Comparison of ENCODE assay signal across 22 cellular contexts in the genomic region with DNA sequence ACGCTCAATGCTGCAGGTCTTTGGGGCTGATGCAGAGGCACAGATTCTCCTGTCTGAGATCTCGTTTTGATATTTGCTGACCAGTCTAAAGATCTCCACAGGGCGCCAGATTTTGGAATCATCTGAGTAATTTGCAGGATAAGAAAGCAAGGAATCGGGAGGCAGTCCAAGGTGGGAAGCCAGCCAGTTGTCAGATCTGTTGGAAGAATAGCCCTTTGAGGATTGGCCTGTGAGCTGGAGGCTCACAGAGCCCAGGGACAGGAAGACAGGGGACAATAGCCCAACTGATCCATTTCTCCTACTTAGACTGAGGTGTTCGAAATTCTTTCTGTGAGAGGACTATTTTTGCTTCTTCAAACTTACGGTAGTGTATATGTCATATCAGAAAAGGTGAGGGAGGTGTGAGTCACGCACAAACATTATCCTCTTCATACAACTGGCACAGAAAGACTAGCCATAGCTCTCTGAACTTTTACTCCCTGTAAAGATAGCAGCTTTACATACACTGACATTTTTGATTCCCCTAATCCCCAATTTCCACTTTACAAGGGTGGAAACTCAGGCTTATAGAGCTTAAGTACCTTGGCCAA. TPM values are rescaled to one million over a fixed set of nuclear protein-coding genes. Genes with fewer than 3 reads are reported as not detected.
A peak's percentile ranks its signal among the peaks of the same experiment; 100 is the strongest.
DNase-seq lines count a peak whose midpoint lies in the region; ATAC-seq and TF ChIP-seq lines count a peak whose summit lies in the region.
"Had no signal": no experiment of that assay in that cellular context is flagged by ENCODE, and none has a peak within 500 bp of the region (broad histone marks: within the 10 kb centered on the region; RNA-seq: fewer than 3 reads in every experiment).

No MANE protein-coding gene starts in this region.

- peak; percentile 11 to 14 for DNase-seq in heart right ventricle
- no peak for DNase-seq in Right ventricle myocardium superior
- no peak for DNase-seq in HPDE6-E6E7 (ENCODE audit: extremely low spot score)
- no peak for DNase-seq in ACHN
- no peak for DNase-seq in GM10266 (ENCODE audit: extremely low spot score)
- DNase-seq: activated CD8-positive, alpha-beta memory T cell treated with anti-CD3 and anti-CD28 coated beads, Interleukin-2, amount 10 ng/mL, durations not matched to agents 7 days and 5 days; BE2C; central memory CD4-positive, alpha-beta T cell; effector memory CD8-positive, alpha-beta T cell; NCI-H1694 treated with DMSO at 0.1 percent for 48 hours; SHP77; stimulated activated CD4-positive, alpha-beta T cell treated with anti-CD3 and anti-CD28 coated beads, Interleukin-4, amount 100 ng/mL, for 4 hours; stimulated activated CD8-positive, alpha-beta memory T cell treated with anti-CD3 and anti-CD28 coated beads, Interleukin-4, amount 100 ng/mL, for 48 hours; T-helper 2 cell; transverse colon had no signal

- H3K4me3 ChIP-seq in heart right ventricle = no peak overlapping the region
- H3K4me3 ChIP-seq: hepatocyte, transverse colon had no signal

- in situ Hi-C loops in ACHN (cut with HindIII; ENCODE audit: low pct_ligation_motif_present, low pct_unique_long_range_greater_than_20kb, low sequenced_read_pairs) = no loop called here

- H3K27me3 ChIP-seq in heart right ventricle (peaks cover 0 to 58% (median 0%) of the 10 kb centered on the region in 7 donors), layer of hippocampus (ENCODE audit: control insufficient read depth, insufficient read depth, low read length) (no peaks in the 10 kb centered on the region)
- H3K27me3 ChIP-seq: BE2C, hepatocyte, transverse colon had no signal

- ATAC-seq in heart right ventricle (peak in 4 of 8 donors; percentile 24 to 56 (median 49)), Right ventricle myocardium superior (ENCODE audit: poor library complexity) (no peak)
- ATAC-seq: activated CD8-positive, alpha-beta memory T cell treated with anti-CD3 and anti-CD28 coated beads, Interleukin-2, amount 10 ng/mL, durations not matched to agents 7 days and 5 days; effector memory CD8-positive, alpha-beta T cell; HepG2 had no signal

- no peak for TF ChIP-seq CTCF in heart right ventricle (IDR thresholded peaks at IDR 0.05)
- TF ChIP-seq CTCF in GM10266 (IDR thresholded peaks at IDR 0.05; ENCODE audit: control insufficient read depth, insufficient read depth, low read depth, missing control alignments) = no peak

- H3K9me3 ChIP-seq in heart right ventricle = no peaks in the 10 kb centered on the region
- H3K9me3 ChIP-seq: BE2C, transverse colon had no signal

- intact Hi-C loops in heart right ventricle (cut with DNase I) (no loop called here), Right ventricle myocardium superior (cut with DNase I) (no loop called here)

- 47 to 68% methylated on average over 7 of the region's 7 CpGs for WGBS in heart right ventricle, 2 donors

- H3K27ac ChIP-seq in heart right ventricle (peak overlapping the region in 5 of 10 donors; percentile 7 to 51 (median 42)), angular gyrus (ENCODE audit: low read depth, low read length) (peak overlapping the region; percentile 70), layer of hippocampus (ENCODE audit: low read depth, low read length) (peak overlapping the region; percentile 61), temporal lobe (ENCODE audit: low read depth, low read length) (peak overlapping the region; percentile 87)
- H3K27ac ChIP-seq: hepatocyte, transverse colon had no signal

- H3K36me3 ChIP-seq in heart right ventricle = peaks cover 0 to 2% (median 0%) of the 10 kb centered on the region in 9 donors
- H3K36me3 ChIP-seq: BE2C, transverse colon had no signal

- H3K4me1 ChIP-seq in heart right ventricle = peaks cover 0 to 28% (median 7%) of the 10 kb centered on the region in 9 donors
- H3K4me1 ChIP-seq: BE2C, transverse colon had no signal

RNA-seq across cellular contexts. Expression of a gene that starts 8.8 kb away (rescaled TPM):
- total RNA-seq in heart right ventricle = 10 to 100 TPM in 8 of 10 donors, 1 to 10 TPM in 2; 9.3 to 31.7 (median 16.1) TPM
- polyA plus RNA-seq in heart right ventricle = 10 to 100 TPM; 12.2 to 24.5 TPM
- 17.8 TPM for total RNA-seq in Right ventricle myocardium superior
- total RNA-seq in temporal lobe = 6.4 TPM
- total RNA-seq: activated CD8-positive, alpha-beta memory T cell treated with anti-CD3 and anti-CD28 coated beads, Interleukin-2, amount 10 ng/mL, durations not matched to agents 7 days and 5 days; HepG2; M059J; osteocyte had no signal
- polyA plus RNA-seq: HepG2 had no signal

Comparison
In these comparisons a context has a peak if more than half of its experiments do, and no peak if none do; other contexts are left out.
1. DNase-seq: peak in heart right ventricle (2 of 2); none in Right ventricle myocardium superior (single experiment), HPDE6-E6E7 (single experiment), ACHN (single experiment) and GM10266 (single experiment).